ENCODE assay signal across 26 cellular contexts in genomic region chr9:13448482-13448881, GRCh38.
"Had no signal": no experiment of that assay in that cellular context is flagged by ENCODE, and none has a peak within 500 bp of the region (broad histone marks: within the 10 kb centered on the region; RNA-seq: fewer than 3 reads in every experiment).

No MANE protein-coding gene starts in this region.

- H3K4me1 ChIP-seq: testis, thyroid gland, transverse colon had no signal

- H3K4me3 ChIP-seq: lower lobe of right lung, ovary, skin epidermis, stomach, testis, thyroid gland, transverse colon, upper lobe of left lung had no signal

- H3K27me3 Mint-ChIP-seq: stimulated activated naive B cell treated with anti-CD40 and anti-IgM and Interleukin-4, amounts not matched to agents 10 μg/mL and 1 μg/mL and 100 μg/mL, for 72 hours had no signal

- H3K27ac ChIP-seq: lower lobe of right lung, ovary, stomach, testis, thyroid gland, transverse colon, upper lobe of left lung had no signal

- H3K36me3 Mint-ChIP-seq: naive thymus-derived CD8-positive, alpha-beta T cell; stimulated activated naive B cell treated with anti-CD40 and anti-IgM and Interleukin-4, amounts not matched to agents 10 μg/mL and 1 μg/mL and 100 μg/mL, for 72 hours had no signal

- H3K36me3 ChIP-seq: lower lobe of right lung, ovary, stomach, thyroid gland, transverse colon, upper lobe of left lung had no signal

- H3K4me1 Mint-ChIP-seq: naive thymus-derived CD8-positive, alpha-beta T cell; stimulated activated naive B cell treated with anti-CD40 and anti-IgM and Interleukin-4, amounts not matched to agents 10 μg/mL and 1 μg/mL and 100 μg/mL, for 72 hours had no signal

- H3K9me3 ChIP-seq: lower lobe of right lung, ovary, stomach, testis, thyroid gland, transverse colon, upper lobe of left lung had no signal

- H3K9me3 Mint-ChIP-seq: nephron progenitor cell had no signal

- H3K27ac Mint-ChIP-seq: naive thymus-derived CD8-positive, alpha-beta T cell; nephron progenitor cell; progenitor cell of endocrine pancreas; stimulated activated naive B cell treated with anti-CD40 and anti-IgM and Interleukin-4, amounts not matched to agents 10 μg/mL and 1 μg/mL and 100 μg/mL, for 72 hours had no signal

- ATAC-seq: left lobe of liver; lower lobe of right lung; naive thymus-derived CD8-positive, alpha-beta T cell; right cardiac atrium; sciatic nerve; stimulated activated naive B cell treated with anti-CD40 and anti-IgM and Interleukin-4, amounts not matched to agents 10 μg/mL and 1 μg/mL and 100 μg/mL, for 72 hours; stimulated activated naive CD8-positive, alpha-beta T cell treated with anti-CD3 and anti-CD28 coated beads, Interleukin-15, Interleukin-2, amounts not matched to agents 100 U/mL and 50 U/mL, for 24 hours had no signal

- H3K27me3 ChIP-seq: ovary, stomach, testis, thyroid gland, upper lobe of left lung had no signal

- H3K4me3 Mint-ChIP-seq: naive thymus-derived CD8-positive, alpha-beta T cell; nephron progenitor cell; stimulated activated naive B cell treated with anti-CD40 and anti-IgM and Interleukin-4, amounts not matched to agents 10 μg/mL and 1 μg/mL and 100 μg/mL, for 72 hours had no signal

- DNase-seq: hippocampal formation; kidney glomerular epithelial cell; left cardiac atrium; lower lobe of right lung; mammary epithelial cell; mesenchymal stem cell; naive thymus-derived CD8-positive, alpha-beta T cell; nephron progenitor cell; ovary; retina; right cardiac atrium; stimulated activated CD4-positive, alpha-beta T cell treated with anti-CD3 and anti-CD28 coated beads, Interleukin-12 subunit alpha, Interleukin-12 subunit beta, amount 100 ng/mL, for 4 hours; stimulated activated CD4-positive, alpha-beta T cell treated with anti-CD3 and anti-CD28 coated beads, Interleukin-15, amount 100 ng/mL, for 24 hours; stimulated activated CD4-positive, alpha-beta T cell treated with anti-CD3 and anti-CD28 coated beads, Interleukin-2, amount 100 ng/mL, for 24 hours; stimulated activated CD4-positive, alpha-beta T cell treated with anti-CD3 and anti-CD28 coated beads, Interleukin-4, amount 100 ng/mL, for 1 hour; stimulated activated naive B cell treated with anti-CD40 and anti-IgM and Interleukin-4, amounts not matched to agents 10 μg/mL and 1 μg/mL and 100 μg/mL, for 72 hours; stimulated activated naive CD8-positive, alpha-beta T cell treated with anti-CD3 and anti-CD28 coated beads, Interleukin-15, Interleukin-2, amounts not matched to agents 100 U/mL and 50 U/mL, for 24 hours; stomach; testis; thyroid gland; transverse colon; upper lobe of left lung had no signal
